Comparison of ENCODE assay signal across 1 cellular context in the genomic region with DNA sequence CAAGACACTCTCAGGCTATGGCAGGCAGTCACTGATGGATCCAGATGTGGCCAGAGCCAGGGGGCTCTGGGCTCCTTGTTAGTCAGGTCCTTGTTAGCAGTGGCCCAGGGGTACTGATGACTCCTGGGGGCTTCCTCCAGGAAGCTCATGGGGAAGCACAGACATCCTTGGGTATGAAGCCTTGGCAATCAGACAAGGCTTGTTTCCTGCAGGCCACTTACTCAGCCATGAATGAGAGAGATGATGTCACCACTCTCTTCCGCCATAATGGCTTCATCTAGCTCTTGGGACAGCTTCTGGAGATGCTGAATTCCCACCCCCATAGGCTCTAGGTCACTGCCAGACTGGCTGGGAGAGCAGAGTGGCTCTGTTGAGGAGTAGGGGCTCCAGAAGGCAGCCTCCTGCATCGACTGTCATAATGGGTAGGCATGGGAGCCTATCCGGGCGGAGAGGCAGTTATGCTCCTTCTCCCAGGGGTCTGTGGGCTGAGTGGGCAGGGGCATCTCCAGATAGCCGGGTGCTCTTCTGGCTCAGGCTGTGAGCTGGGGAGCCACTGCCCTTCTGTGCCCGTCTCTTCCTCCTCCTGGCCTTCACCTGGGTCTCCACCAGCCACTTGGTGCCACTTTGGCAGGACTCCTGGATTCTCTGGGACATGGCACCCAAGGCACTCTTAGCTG.
TF ChIP-seq lines count a peak whose summit lies in the region.

No MANE protein-coding gene starts in this region.

TF ChIP-seq in K562, 482 proteins besides CTCF, POLR2A, EP300 and RAD21:
- TF ChIP-seq, protein P1, sequence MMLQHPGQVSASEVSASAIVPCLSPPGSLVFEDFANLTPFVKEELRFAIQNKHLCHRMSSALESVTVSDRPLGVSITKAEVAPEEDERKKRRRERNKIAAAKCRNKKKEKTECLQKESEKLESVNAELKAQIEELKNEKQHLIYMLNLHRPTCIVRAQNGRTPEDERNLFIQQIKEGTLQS (IDR thresholded peaks at IDR 0.05) = peak; percentile 72
- TF ChIP-seq, protein P1 (CRISPR knock-in tag; conservative IDR thresholded peaks at IDR 0.05) = no peak
- TF ChIP-seq ATF7 (IDR thresholded peaks at IDR 0.05) (0 out of 2 replicates have a peak, but pooled peaks have one; percentile 15), HOMEZ (CRISPR knock-in tag; IDR thresholded peaks at IDR 0.05) (no peak), MNT (conservative IDR thresholded peaks at IDR 0.05) (no peak), CLOCK (CRISPR knock-in tag; IDR thresholded peaks at IDR 0.05; ENCODE audit: borderline replicate concordance) (no peak), CHCHD3 (CRISPR knock-in tag; IDR thresholded peaks at IDR 0.05) (no peak)
